Comparison of ENCODE assay signal across 35 cellular contexts in the genomic region with DNA sequence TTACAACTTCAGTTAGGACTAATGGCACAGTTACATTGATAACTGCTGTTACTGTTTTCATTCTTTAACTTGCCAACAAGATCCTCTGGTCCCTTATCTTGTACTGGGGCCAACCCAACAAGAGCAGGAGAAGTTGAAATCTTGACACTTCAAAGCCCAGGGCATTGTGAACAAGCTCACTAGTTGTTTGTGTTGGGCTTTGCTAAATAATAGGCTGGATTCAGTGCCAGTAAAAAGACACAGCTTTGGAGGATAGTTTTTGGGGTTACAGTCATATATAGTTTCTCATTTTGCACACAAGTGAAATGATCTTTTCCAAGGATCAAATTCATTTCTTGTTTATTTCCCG.
"Had no signal": no experiment of that assay in that cellular context is flagged by ENCODE, and none has a peak within 500 bp of the region (broad histone marks: within the 10 kb centered on the region; RNA-seq: fewer than 3 reads in every experiment).

No MANE protein-coding gene starts in this region.

- ATAC-seq: activated CD4-positive, CD25-positive, alpha-beta regulatory T cell treated with anti-CD3 and anti-CD28 coated beads, Interleukin-2, amount 50 U/mL, for 24 hours; activated CD8-positive, alpha-beta memory T cell treated with anti-CD3 and anti-CD28 coated beads, Interleukin-2, amount 10 ng/mL, durations not matched to agents 7 days and 5 days; activated CD8-positive, alpha-beta T cell treated with anti-CD3 and anti-CD28 coated beads, Interleukin-2, amount 10 ng/mL, durations not matched to agents 7 days and 5 days; activated naive CD8-positive, alpha-beta T cell treated with anti-CD3 and anti-CD28 coated beads, Interleukin-2, amount 50 U/mL, for 24 hours; body of pancreas; T-helper 17 cell had no signal

- H3K27ac Mint-ChIP-seq: activated B cell treated with CpG ODN at 0.5 μM for 24 hours; activated CD4-positive, alpha-beta memory T cell treated with anti-CD3 and anti-CD28 coated beads for 36 hours; activated CD8-positive, alpha-beta memory T cell treated with anti-CD3 and anti-CD28 coated beads, Interleukin-2, amount 10 ng/mL, durations not matched to agents 7 days and 5 days; activated CD8-positive, alpha-beta T cell treated with anti-CD3 and anti-CD28 coated beads, Interleukin-2, amount 10 ng/mL, durations not matched to agents 7 days and 5 days; activated naive CD4-positive, alpha-beta T cell treated with anti-CD3 and anti-CD28 coated beads for 36 hours; activated naive CD4-positive, alpha-beta T cell treated with anti-CD3 and anti-CD28 coated beads, Interleukin-2, amount 50 U/mL, for 24 hours; activated naive CD8-positive, alpha-beta T cell treated with anti-CD3 and anti-CD28 coated beads for 36 hours; activated naive CD8-positive, alpha-beta T cell treated with anti-CD3 and anti-CD28 coated beads, Interleukin-2, amount 50 U/mL, for 24 hours; activated T-helper 1 cell treated with anti-CD3 and anti-CD28 coated beads, Interleukin-12 subunit alpha, Interleukin-12 subunit beta, Interleukin-2, Interleukin-4 antibody, amounts not matched to agents 30 ng/mL and 10 ng/mL and 1 ng/mL, durations not matched to agents 14 hours and 24 hours and 36 hours; activated T-helper 2 cell treated with anti-CD3 and anti-CD28 coated beads, Interferon-gamma antibody, Interleukin-2, Interleukin-4, amounts not matched to agents 10 μg/mL and 5 μg/mL and 100 μg/mL, durations not matched to agents 14 hours and 24 hours and 36 hours; endodermal cell; T-helper 17 cell; T-helper 2 cell treated with Interferon-gamma antibody and Interleukin-4, amounts not matched to agents 5 μg/mL and 100 μg/mL, for 36 hours had no signal

- H3K4me1 ChIP-seq: body of pancreas, colonic mucosa had no signal

- H3K9me3 ChIP-seq: adrenal gland, body of pancreas, colonic mucosa, esophagus muscularis mucosa had no signal

- DNase-seq: activated B cell treated with CpG ODN at 0.5 μM for 24 hours; activated CD4-positive, alpha-beta memory T cell treated with anti-CD3 and anti-CD28 coated beads for 36 hours; activated CD4-positive, alpha-beta T cell treated with anti-CD3 and anti-CD28 coated beads for 48 hours; activated CD4-positive, alpha-beta T cell treated with anti-CD3 and anti-CD28 coated beads, Interleukin-2, amount 50 U/mL, for 1 hour; activated CD8-positive, alpha-beta memory T cell treated with anti-CD3 and anti-CD28 coated beads, Interleukin-2, amount 10 ng/mL, durations not matched to agents 7 days and 5 days; activated CD8-positive, alpha-beta memory T cell treated with anti-CD3 and anti-CD28 coated beads, Interleukin-2, amount 50 U/mL, for 4 hours; activated CD8-positive, alpha-beta T cell treated with anti-CD3 and anti-CD28 coated beads, Interleukin-2, amount 10 ng/mL, durations not matched to agents 7 days and 5 days; activated effector memory CD4-positive, alpha-beta T cell treated with anti-CD3 and anti-CD28 coated beads, Interleukin-2, amount 50 U/mL, for 16 hours; activated naive CD4-positive, alpha-beta T cell treated with anti-CD3 and anti-CD28 coated beads for 36 hours; activated naive CD8-positive, alpha-beta T cell treated with anti-CD3 and anti-CD28 coated beads for 36 hours; activated naive CD8-positive, alpha-beta T cell treated with anti-CD3 and anti-CD28 coated beads, Interleukin-2, amount 50 U/mL, for 24 hours; activated T-cell treated with anti-CD3 and anti-CD28 coated beads, Interleukin-2, amount 50 U/mL, for 1 hour; activated T-cell treated with anti-CD3 and anti-CD28 coated beads, Interleukin-2, amount 50 U/mL, for 48 hours; amygdala; aorta; body of pancreas; colonic mucosa; effector memory CD4-positive, alpha-beta T cell; endodermal cell; erythroblast; foreskin melanocyte; heart right ventricle; SW 1271; T-helper 1 cell; T-helper 17 cell; T1000 had no signal

- H3K27me3 ChIP-seq: adrenal gland, body of pancreas, colonic mucosa, esophagus muscularis mucosa had no signal

- H3K4me3 Mint-ChIP-seq: activated B cell treated with CpG ODN at 0.5 μM for 24 hours; activated CD4-positive, alpha-beta memory T cell treated with anti-CD3 and anti-CD28 coated beads for 36 hours; activated CD8-positive, alpha-beta memory T cell treated with anti-CD3 and anti-CD28 coated beads, Interleukin-2, amount 10 ng/mL, durations not matched to agents 7 days and 5 days; activated CD8-positive, alpha-beta T cell treated with anti-CD3 and anti-CD28 coated beads, Interleukin-2, amount 10 ng/mL, durations not matched to agents 7 days and 5 days; activated naive CD4-positive, alpha-beta T cell treated with anti-CD3 and anti-CD28 coated beads for 36 hours; activated naive CD4-positive, alpha-beta T cell treated with anti-CD3 and anti-CD28 coated beads, Interleukin-2, amount 50 U/mL, for 24 hours; activated naive CD8-positive, alpha-beta T cell treated with anti-CD3 and anti-CD28 coated beads for 36 hours; activated naive CD8-positive, alpha-beta T cell treated with anti-CD3 and anti-CD28 coated beads, Interleukin-2, amount 50 U/mL, for 24 hours; activated T-helper 1 cell treated with anti-CD3 and anti-CD28 coated beads, Interleukin-12 subunit alpha, Interleukin-12 subunit beta, Interleukin-2, Interleukin-4 antibody, amounts not matched to agents 30 ng/mL and 10 ng/mL and 1 ng/mL, durations not matched to agents 14 hours and 24 hours and 36 hours; endodermal cell; T-helper 17 cell; T-helper 2 cell treated with Interferon-gamma antibody and Interleukin-4, amounts not matched to agents 5 μg/mL and 100 μg/mL, for 36 hours had no signal

- H3K4me1 Mint-ChIP-seq: activated B cell treated with CpG ODN at 0.5 μM for 24 hours; activated naive CD4-positive, alpha-beta T cell treated with anti-CD3 and anti-CD28 coated beads, Interleukin-2, amount 50 U/mL, for 24 hours; activated naive CD8-positive, alpha-beta T cell treated with anti-CD3 and anti-CD28 coated beads for 36 hours had no signal

- H3K27ac ChIP-seq: adrenal gland, body of pancreas, colonic mucosa, esophagus muscularis mucosa, WERI-Rb-1 had no signal

- H3K4me3 ChIP-seq: adrenal gland, body of pancreas, colonic mucosa, dorsolateral prefrontal cortex, esophagus muscularis mucosa, heart right ventricle had no signal

- H3K9me3 Mint-ChIP-seq: activated naive CD4-positive, alpha-beta T cell treated with anti-CD3 and anti-CD28 coated beads for 36 hours; activated naive CD4-positive, alpha-beta T cell treated with anti-CD3 and anti-CD28 coated beads, Interleukin-2, amount 50 U/mL, for 24 hours; activated naive CD8-positive, alpha-beta T cell treated with anti-CD3 and anti-CD28 coated beads for 36 hours; activated naive CD8-positive, alpha-beta T cell treated with anti-CD3 and anti-CD28 coated beads, Interleukin-2, amount 50 U/mL, for 24 hours; activated T-helper 1 cell treated with anti-CD3 and anti-CD28 coated beads, Interleukin-12 subunit alpha, Interleukin-12 subunit beta, Interleukin-2, Interleukin-4 antibody, amounts not matched to agents 30 ng/mL and 10 ng/mL and 1 ng/mL, durations not matched to agents 14 hours and 24 hours and 36 hours; activated T-helper 2 cell treated with anti-CD3 and anti-CD28 coated beads, Interferon-gamma antibody, Interleukin-2, Interleukin-4, amounts not matched to agents 10 μg/mL and 5 μg/mL and 100 μg/mL, durations not matched to agents 14 hours and 24 hours and 36 hours; T-helper 2 cell treated with Interferon-gamma antibody and Interleukin-4, amounts not matched to agents 5 μg/mL and 100 μg/mL, for 36 hours had no signal

- H3K36me3 ChIP-seq: adrenal gland, colonic mucosa, esophagus muscularis mucosa, heart right ventricle, WERI-Rb-1 had no signal

- H3K36me3 Mint-ChIP-seq: activated CD4-positive, alpha-beta memory T cell treated with anti-CD3 and anti-CD28 coated beads for 36 hours; activated CD8-positive, alpha-beta memory T cell treated with anti-CD3 and anti-CD28 coated beads, Interleukin-2, amount 10 ng/mL, durations not matched to agents 7 days and 5 days; activated naive CD4-positive, alpha-beta T cell treated with anti-CD3 and anti-CD28 coated beads, Interleukin-2, amount 50 U/mL, for 24 hours; activated naive CD8-positive, alpha-beta T cell treated with anti-CD3 and anti-CD28 coated beads for 36 hours had no signal

- H3K27me3 Mint-ChIP-seq: activated naive CD4-positive, alpha-beta T cell treated with anti-CD3 and anti-CD28 coated beads, Interleukin-2, amount 50 U/mL, for 24 hours had no signal
